ENCODE assay signal across 19 cellular contexts in genomic region chr12:102063066-102063465, GRCh38. TPM values are rescaled to one million over a fixed set of nuclear protein-coding genes. Genes with fewer than 3 reads are reported as not detected.
A peak's percentile ranks its signal among the peaks of the same experiment; 100 is the strongest.
DNase-seq lines count a peak whose midpoint lies in the region; ATAC-seq and TF ChIP-seq lines count a peak whose summit lies in the region.
"Had no signal": no experiment of that assay in that cellular context is flagged by ENCODE, and none has a peak within 500 bp of the region (broad histone marks: within the 10 kb centered on the region; RNA-seq: fewer than 3 reads in every experiment).

No MANE protein-coding gene starts in this region.

- no peak overlapping the region for H3K27ac ChIP-seq in left lung
- H3K27ac ChIP-seq in CD8-positive, alpha-beta T cell (ENCODE audit: low read depth, low read length): no peak overlapping the region
- H3K27ac ChIP-seq: C4-2B, coronary artery, vagina had no signal

- H3K9me3 Mint-ChIP-seq in CD8-positive, alpha-beta T cell: no peaks in the 10 kb centered on the region
- H3K9me3 Mint-ChIP-seq: stimulated activated memory B cell treated with anti-CD40 and anti-IgM and Interleukin-4, amounts not matched to agents 10 μg/mL and 1 μg/mL and 100 μg/mL, for 72 hours had no signal

- H3K4me3 Mint-ChIP-seq in CD8-positive, alpha-beta T cell: no peak overlapping the region
- H3K4me3 Mint-ChIP-seq: stimulated activated memory B cell treated with anti-CD40 and anti-IgM and Interleukin-4, amounts not matched to agents 10 μg/mL and 1 μg/mL and 100 μg/mL, for 72 hours had no signal

- TF ChIP-seq CTCF in left lung (IDR thresholded peaks at IDR 0.05): no peak
- TF ChIP-seq CTCF in CD8-positive, alpha-beta T cell (IDR thresholded peaks at IDR 0.05): no peak

- H3K4me3 ChIP-seq in left lung: no peak overlapping the region
- no peak overlapping the region for H3K4me3 ChIP-seq in CD8-positive, alpha-beta T cell (ENCODE audit: low read depth, low read length)
- H3K4me3 ChIP-seq: vagina had no signal

- peaks cover 6% of the 10 kb centered on the region in 2 donors for H3K4me1 ChIP-seq in left lung
- H3K4me1 ChIP-seq in CD8-positive, alpha-beta T cell (ENCODE audit: insufficient read depth, low read length): peaks cover 12% of the 10 kb centered on the region
- H3K4me1 ChIP-seq: vagina had no signal

- no peak overlapping the region for H3K27ac Mint-ChIP-seq in CD8-positive, alpha-beta T cell

- POLR2A ChIA-PET in CD8-positive, alpha-beta T cell (lab: Charles Lee): no interaction called here

- peaks cover 26% of the 10 kb centered on the region for H3K36me3 Mint-ChIP-seq in CD8-positive, alpha-beta T cell

- intact Hi-C loops in left lung (cut with DNase I): no loop called here
- intact Hi-C loops in CD8-positive, alpha-beta T cell (cut with DNase I, micrococcal nuclease): loop anchor here (2.0 to 5.0 kb wide), 10 partner anchors 186 to 1869 kb away; partner anchors contain the start of genes DEPDC4 (in 2 of the 2), DRAM1 (in 2 of the 2), GNPTAB (in 2 of the 2) and SCYL2 (in 2 of the 2)

- H3K27me3 Mint-ChIP-seq in CD8-positive, alpha-beta T cell (ENCODE audit: low read depth): no peaks in the 10 kb centered on the region
- H3K27me3 Mint-ChIP-seq: stimulated activated memory B cell treated with anti-CD40 and anti-IgM and Interleukin-4, amounts not matched to agents 10 μg/mL and 1 μg/mL and 100 μg/mL, for 72 hours had no signal

- H3K4me1 Mint-ChIP-seq in CD8-positive, alpha-beta T cell (ENCODE audit: low read depth): peaks cover 36% of the 10 kb centered on the region

- no peak for ATAC-seq in left lung
- ATAC-seq in GM19467 (IDR thresholded peaks at IDR 0.05; ENCODE audit: unreplicated experiment): no peak
- ATAC-seq in CD8-positive, alpha-beta T cell: no peak
- ATAC-seq: activated CD4-positive, CD25-positive, alpha-beta regulatory T cell treated with anti-CD3 and anti-CD28 coated beads, Interleukin-2, amount 50 U/mL, for 24 hours; stimulated activated memory B cell treated with anti-CD40 and anti-IgM and Interleukin-4, amounts not matched to agents 10 μg/mL and 1 μg/mL and 100 μg/mL, for 72 hours had no signal

- no peaks in the 10 kb centered on the region for H3K36me3 ChIP-seq in left lung
- no peaks in the 10 kb centered on the region for H3K36me3 ChIP-seq in CD8-positive, alpha-beta T cell (ENCODE audit: insufficient read depth, low read length)
- H3K36me3 ChIP-seq: vagina had no signal

- H3K9me3 ChIP-seq in left lung: no peaks in the 10 kb centered on the region
- no peaks in the 10 kb centered on the region for H3K9me3 ChIP-seq in CD8-positive, alpha-beta T cell (ENCODE audit: low read length)
- H3K9me3 ChIP-seq: esophagus muscularis mucosa, vagina had no signal

- DNase-seq in ACHN (peak; percentile 23), EL (peak; percentile 4), NCI-H226 (peak; percentile 28), dermis blood vessel endothelial cell (peak; percentile 1), left lung (no peak), GM03348 (ENCODE audit: low spot score) (no peak)
- no peak for DNase-seq in CD8-positive, alpha-beta T cell
- DNase-seq: HCEC 1CT; hippocampal formation; naive B cell; NCI-H1092; stimulated activated CD4-positive, alpha-beta T cell treated with anti-CD3 and anti-CD28 coated beads, Interleukin-4, amount 100 ng/mL, for 1 hour had no signal

- H3K27me3 ChIP-seq in left lung: no peaks in the 10 kb centered on the region
- no peaks in the 10 kb centered on the region for H3K27me3 ChIP-seq in CD8-positive, alpha-beta T cell (ENCODE audit: insufficient read depth, low read length)
- H3K27me3 ChIP-seq: esophagus muscularis mucosa, vagina had no signal

- CTCF ChIA-PET in CD8-positive, alpha-beta T cell (lab: Charles Lee): no interaction called here

- in situ Hi-C loops in ACHN (cut with HindIII; ENCODE audit: low pct_ligation_motif_present, low pct_unique_long_range_greater_than_20kb, low sequenced_read_pairs): no loop called here

RNA-seq across cellular contexts. Expression of gene WASHC3, which starts 1.3 kb away (rescaled TPM):
- total RNA-seq in dermis blood vessel endothelial cell (50.4 and 56.0 TPM in 2 replicates), left lung (10 to 100 TPM; 31.8 to 45.9 TPM)
- 10 to 100 TPM; 19.8 to 21.6 TPM for total RNA-seq in CD8-positive, alpha-beta T cell

RNA-seq across cellular contexts. Expression of gene NUP37, which starts 56.8 kb away (rescaled TPM):
- total RNA-seq in dermis blood vessel endothelial cell (45.4 and 80.8 TPM in 2 replicates), left lung (10 to 100 TPM; 22.7 to 26.2 TPM)
- 10 to 100 TPM in 1 of 2 experiments, 1 to 10 TPM in 1; 8.8 to 11.3 TPM for total RNA-seq in CD8-positive, alpha-beta T cell

RNA-seq across cellular contexts. Expression of gene PARPBP, which starts 56.9 kb away (rescaled TPM):
- total RNA-seq in dermis blood vessel endothelial cell (7.0 and 23.4 TPM in 2 replicates), left lung (1 to 10 TPM; 4.4 to 4.7 TPM)
- total RNA-seq in CD8-positive, alpha-beta T cell: 1 to 10 TPM; 1.8 to 2.4 TPM

Comparison
In these comparisons a context has a peak if more than half of its experiments do, and no peak if none do; other contexts are left out.
1. DNase-seq: peak in ACHN (single experiment), EL (single experiment), NCI-H226 (single experiment) and dermis blood vessel endothelial cell (single experiment); none in left lung (0 of 2), CD8-positive, alpha-beta T cell (0 of 7) and GM03348 (single experiment).
2. intact Hi-C loops: an anchor here in CD8-positive, alpha-beta T cell (2.0 to 5.0 kb wide); none called in left lung.